Comparison of ENCODE assay signal across 15 cellular contexts in genomic region chr3:154242766-154243165, GRCh38.
A peak's percentile ranks its signal among the peaks of the same experiment; 100 is the strongest.
DNase-seq lines count a peak whose midpoint lies in the region; ATAC-seq and TF ChIP-seq lines count a peak whose summit lies in the region.
"Had no signal": no experiment of that assay in that cellular context is flagged by ENCODE, and none has a peak within 500 bp of the region (broad histone marks: within the 10 kb centered on the region; RNA-seq: fewer than 3 reads in every experiment).

No MANE protein-coding gene starts in this region.

- no peaks in the 10 kb centered on the region for H3K36me3 ChIP-seq in HCT116 (ENCODE audit: control insufficient read depth in 1 of 2, insufficient read depth in 2 of 2, low read length in 2 of 2)
- peaks cover 0 to 5% of the 10 kb centered on the region in 2 donors for H3K36me3 ChIP-seq in lung (ENCODE audit: control insufficient read depth in 2 of 2, insufficient read depth in 2 of 2, low read length in 2 of 2)
- peaks cover 0 to 2% of the 10 kb centered on the region in 2 donors for H3K36me3 ChIP-seq in thyroid gland

- H3K9me3 ChIP-seq in HCT116 (ENCODE audit: control insufficient read depth in 1 of 2, insufficient read depth in 1 of 2, low read depth in 1 of 2, low read length in 2 of 2) (no peaks in the 10 kb centered on the region), lung (ENCODE audit: control insufficient read depth in 2 of 2, insufficient read depth in 1 of 2, low read length in 1 of 2) (no peaks in the 10 kb centered on the region), thyroid gland (no peaks in the 10 kb centered on the region)

- TF ChIP-seq POLR2A in HCT116 (IDR thresholded peaks at IDR 0.05; ENCODE audit: borderline replicate concordance, extremely low read depth, insufficient read depth, insufficient read length) (no peak), thyroid gland (IDR thresholded peaks at IDR 0.05) (no peak)

- H3K79me2 ChIP-seq in HCT116 (ENCODE audit: insufficient read depth, low read length), result no peaks in the 10 kb centered on the region

- DNase-seq in HCT116 (ENCODE audit: low read depth, low spot score) (no peak), coronary artery (ENCODE audit: low spot score) (no peak), lung (ENCODE audit: low spot score) (no peak), thyroid gland (no peak), COR-L47 (lab: John Stamatoyannopoulos, UW) (no peak)
- no peak for DNase-seq in activated CD4-positive, CD25-positive, alpha-beta regulatory T cell (lab: John Stamatoyannopoulos, UW)
- DNase-seq: activated CD8-positive, alpha-beta T cell treated with anti-CD3 and anti-CD28 coated beads, Interleukin-2, amount 10 ng/mL, durations not matched to agents 7 days and 5 days; hippocampal formation; NCI-H1105 treated with DMSO at 0.1 percent for 48 hours; NCI-H2171; NCI-H82; T-cell had no signal

- no peak for TF ChIP-seq CTCF in HCT116 (IDR thresholded peaks at IDR 0.05 in 2 of 3, conservative IDR thresholded peaks at IDR 0.05 in 1 of 3; ENCODE audit: borderline replicate concordance in 1 of 3, insufficient read depth in 1 of 3, low read depth in 2 of 3, low read length in 2 of 3)
- no peak for TF ChIP-seq CTCF in coronary artery (IDR thresholded peaks at IDR 0.05)
- TF ChIP-seq CTCF in lung (IDR thresholded peaks at IDR 0.05; ENCODE audit: control extremely low read depth, extremely low read depth), result no peak
- TF ChIP-seq CTCF in thyroid gland (IDR thresholded peaks at IDR 0.05), result no peak

- H3K4me2 ChIP-seq in HCT116 (ENCODE audit: low read length), result 0 out of 2 replicates have a peak overlapping the region, but pooled peaks have one; percentile 8

- RAD21 ChIA-PET in HCT116 (lab: Charles Lee; ENCODE audit: low non-redundant PET in 1 of 2, low total read pairs in 2 of 2, uncharacterized antibody in 2 of 2, unreplicated experiment in 2 of 2), result no interaction called here

- H3K27ac ChIP-seq in HCT116 (ENCODE audit: low read depth, low read length) (no peak overlapping the region), coronary artery (peak overlapping the region; percentile 53 to 87), lung (ENCODE audit: low read depth in 1 of 2, low read length in 1 of 2) (peak overlapping the region; percentile 1 to 77), thyroid gland (peak overlapping the region in 2 of 3 donors; percentile 12 to 43)
- H3K27ac ChIP-seq: VCaP had no signal

- 84 to 94% methylated on average over 4 of the region's 4 CpGs for WGBS in lung, 2 donors
- WGBS in thyroid gland, 2 donors, result 87% methylated on average over 4 of the region's 4 CpGs

- intact Hi-C loops in HCT116 (cut with micrococcal nuclease), result no loop called here
- intact Hi-C loops in thyroid gland (cut with DNase I), result loop anchor here (10.0 kb wide), 1 partner anchor 108 kb away; no protein-coding TSS in a partner anchor

- H3K9me2 ChIP-seq in HCT116 (ENCODE audit: insufficient read depth), result no peaks in the 10 kb centered on the region

- POLR2A ChIA-PET in HCT116 (lab: Charles Lee), result no interaction called here

- TF ChIP-seq RAD21 in HCT116 (IDR thresholded peaks at IDR 0.05; ENCODE audit: low read depth), result no peak

- H3K4me3 ChIP-seq in HCT116 (replicated peaks in 1 of 2; ENCODE audit: low read depth in 1 of 2, low read length in 2 of 2), result no peak overlapping the region
- no peak overlapping the region for H3K4me3 ChIP-seq in coronary artery
- no peak overlapping the region for H3K4me3 ChIP-seq in lung
- no peak overlapping the region for H3K4me3 ChIP-seq in thyroid gland (replicated peaks in 1 of 3)

- no TSS peak for BruUV-seq in HCT116 (replicated peaks; lab: Mats Ljungman, UMichigan)

- no peak for ATAC-seq in HCT116
- no peak for ATAC-seq in lung (ENCODE audit: insufficient read depth, low FRiP score)
- ATAC-seq in GM18870 (IDR thresholded peaks at IDR 0.05; ENCODE audit: unreplicated experiment), result no peak
- no peak for ATAC-seq in GM18861 (IDR thresholded peaks at IDR 0.05; ENCODE audit: unreplicated experiment)
- ATAC-seq: activated CD8-positive, alpha-beta T cell treated with anti-CD3 and anti-CD28 coated beads, Interleukin-2, amount 10 ng/mL, durations not matched to agents 7 days and 5 days; T-cell had no signal

- H3K27me3 ChIP-seq in HCT116 (ENCODE audit: insufficient read depth, low read length) (no peaks in the 10 kb centered on the region), lung (ENCODE audit: control insufficient read depth, insufficient read depth) (no peaks in the 10 kb centered on the region), thyroid gland (no peaks in the 10 kb centered on the region)

- H4K20me1 ChIP-seq in HCT116 (ENCODE audit: insufficient read depth), result no peaks in the 10 kb centered on the region

- H3K4me1 ChIP-seq in HCT116 (ENCODE audit: control insufficient read depth in 1 of 2, insufficient read depth in 2 of 2, low read length in 2 of 2) (peaks cover 0 to 15% of the 10 kb centered on the region in 2 experiments; a peak in 2 of 4 replicates), lung (ENCODE audit: control insufficient read depth in 2 of 2, insufficient read depth in 2 of 2, low read length in 2 of 2) (peaks cover 0 to 2% of the 10 kb centered on the region in 2 donors), thyroid gland (no peaks in the 10 kb centered on the region)

- H2AFZ ChIP-seq in HCT116 (ENCODE audit: low read depth, low read length, poor library complexity, severe bottlenecking), result no peak overlapping the region

- CTCF ChIA-PET in HCT116 (lab: Charles Lee), result no interaction called here

- H3K9ac ChIP-seq in HCT116 (ENCODE audit: low read length), result no peak overlapping the region

TF ChIP-seq in HCT116, 20 proteins besides CTCF, POLR2A, EP300 and RAD21:
- TF ChIP-seq YY1 (IDR thresholded peaks at IDR 0.05; ENCODE audit: extremely low read depth, insufficient replicate concordance, low read depth, low read length) (no peak), TCF7L2 (IDR thresholded peaks at IDR 0.05; ENCODE audit: borderline replicate concordance, extremely low read depth, insufficient read depth, insufficient read length) (no peak), ELF1 (IDR thresholded peaks at IDR 0.05; ENCODE audit: borderline replicate concordance, low read depth) (no peak), ZFX (IDR thresholded peaks at IDR 0.05) (no peak), REST (IDR thresholded peaks at IDR 0.05; ENCODE audit: low read depth) (no peak), SP1 (IDR thresholded peaks at IDR 0.05; ENCODE audit: low read depth) (no peak), CBX3 (IDR thresholded peaks at IDR 0.05; ENCODE audit: low read depth) (no peak), ATF3 (IDR thresholded peaks at IDR 0.05) (no peak), SRF (IDR thresholded peaks at IDR 0.05; ENCODE audit: low read depth) (no peak), FOSL1 (IDR thresholded peaks at IDR 0.05; ENCODE audit: low read depth) (no peak), SIN3A (IDR thresholded peaks at IDR 0.05; ENCODE audit: low read depth) (no peak), ZNF274 (IDR thresholded peaks at IDR 0.05; ENCODE audit: low read depth, low read length) (no peak)
